In genomic region chr15:41493902-41494189, GRCh38 we compare ENCODE assay signal across 1 cellular context.
TF ChIP-seq lines count a peak whose summit lies in the region.

No MANE protein-coding gene starts in this region.

TF ChIP-seq in SK-N-SH treated with all-trans-retinoic acid at 6 μM for 48 hours, 23 proteins besides CTCF, POLR2A, EP300 and RAD21 (continued from another document):
- no peak for TF ChIP-seq CSRNP3 (CRISPR knock-in tag; IDR thresholded peaks at IDR 0.05)
- TF ChIP-seq, protein P1, sequence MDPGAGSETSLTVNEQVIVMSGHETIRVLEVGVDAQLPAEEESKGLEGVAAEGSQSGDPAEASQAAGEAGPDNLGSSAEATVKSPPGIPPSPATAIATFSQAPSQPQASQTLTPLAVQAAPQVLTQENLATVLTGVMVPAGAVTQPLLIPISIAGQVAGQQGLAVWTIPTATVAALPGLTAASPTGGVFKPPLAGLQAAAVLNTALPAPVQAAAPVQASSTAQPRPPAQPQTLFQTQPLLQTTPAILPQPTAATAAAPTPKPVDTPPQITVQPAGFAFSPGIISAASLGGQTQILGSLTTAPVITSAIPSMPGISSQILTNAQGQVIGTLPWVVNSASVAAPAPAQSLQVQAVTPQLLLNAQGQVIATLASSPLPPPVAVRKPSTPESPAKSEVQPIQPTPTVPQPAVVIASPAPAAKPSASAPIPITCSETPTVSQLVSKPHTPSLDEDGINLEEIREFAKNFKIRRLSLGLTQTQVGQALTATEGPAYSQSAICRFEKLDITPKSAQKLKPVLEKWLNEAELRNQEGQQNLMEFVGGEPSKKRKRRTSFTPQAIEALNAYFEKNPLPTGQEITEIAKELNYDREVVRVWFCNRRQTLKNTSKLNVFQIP (CRISPR knock-in tag; IDR thresholded peaks at IDR 0.05; ENCODE audit: borderline replicate concordance, low read depth): no peak
- no peak for TF ChIP-seq SNAI2 (CRISPR knock-in tag; IDR thresholded peaks at IDR 0.05)
- TF ChIP-seq ZNF565 (CRISPR knock-in tag; conservative IDR thresholded peaks at IDR 0.05; ENCODE audit: low read depth): no peak
- TF ChIP-seq ZFP30 (CRISPR knock-in tag; IDR thresholded peaks at IDR 0.05): no peak
- TF ChIP-seq OSR1 (CRISPR knock-in tag; IDR thresholded peaks at IDR 0.05): no peak
- TF ChIP-seq RARB (CRISPR knock-in tag; IDR thresholded peaks at IDR 0.05): no peak
- no peak for TF ChIP-seq TCF4 (CRISPR knock-in tag; IDR thresholded peaks at IDR 0.05; ENCODE audit: borderline replicate concordance)
- no peak for TF ChIP-seq ZNF70 (CRISPR knock-in tag; IDR thresholded peaks at IDR 0.05)
- TF ChIP-seq PPARA (CRISPR knock-in tag; IDR thresholded peaks at IDR 0.05; ENCODE audit: borderline replicate concordance): no peak
- TF ChIP-seq TSHZ2 (CRISPR knock-in tag; IDR thresholded peaks at IDR 0.05): no peak
- no peak for TF ChIP-seq CSDC2 (CRISPR knock-in tag; IDR thresholded peaks at IDR 0.05)
- no peak for TF ChIP-seq ZC3H10 (CRISPR knock-in tag; IDR thresholded peaks at IDR 0.05)
- no peak for TF ChIP-seq ARNTL (CRISPR knock-in tag; IDR thresholded peaks at IDR 0.05; ENCODE audit: borderline replicate concordance, low read depth)
- TF ChIP-seq ESRRG (CRISPR knock-in tag; IDR thresholded peaks at IDR 0.05): no peak
